13 cellular contexts compared by ENCODE assay signal in genomic region chr10:6665847-6666246, GRCh38.
DNase-seq lines count a peak whose midpoint lies in the region; ATAC-seq, FAIRE-seq and TF ChIP-seq lines count a peak whose summit lies in the region.
"Had no signal": no experiment of that assay in that cellular context is flagged by ENCODE, and none has a peak within 500 bp of the region (broad histone marks: within the 10 kb centered on the region; RNA-seq: fewer than 3 reads in every experiment).

No MANE protein-coding gene starts in this region.

- intact Hi-C loops in activated naive CD4-positive, alpha-beta T cell treated with anti-CD3 and anti-CD28 coated beads for 36 hours (cut with micrococcal nuclease) = loop anchor here (2.0 to 5.0 kb wide), 3 partner anchors 65 to 464 kb away; partner anchors contain the start of gene PFKFB3
- intact Hi-C loops in left ventricle myocardium inferior (cut with micrococcal nuclease) = loop anchor here (5.0 to 10.0 kb wide), 2 partner anchors 84 to 749 kb away; partner anchors contain the start of genes PRKCQ and SFMBT2

- no peaks in the 10 kb centered on the region for H4K20me1 ChIP-seq in smooth muscle cell (ENCODE audit: low read depth)

- H3K4me1 ChIP-seq in smooth muscle cell (ENCODE audit: low read depth) (no peaks in the 10 kb centered on the region), left ventricle myocardium inferior (no peaks in the 10 kb centered on the region)
- H3K4me1 ChIP-seq: Caco-2, esophagus muscularis mucosa had no signal

- no peak overlapping the region for H2AFZ ChIP-seq in smooth muscle cell (ENCODE audit: low read depth)

- peak; percentile 5 for FAIRE-seq in GM12891 (lab: Jason Lieb, UNC)

- no peaks in the 10 kb centered on the region for H3K9me3 Mint-ChIP-seq in activated naive CD4-positive, alpha-beta T cell treated with anti-CD3 and anti-CD28 coated beads for 36 hours

- H3F3A ChIP-seq in smooth muscle cell (ENCODE audit: low read depth) = no peaks in the 10 kb centered on the region

- no peaks in the 10 kb centered on the region for H3K9me3 ChIP-seq in T-helper 17 cell (ENCODE audit: control insufficient read depth, low read length, poor library complexity, severe bottlenecking)
- no peaks in the 10 kb centered on the region for H3K9me3 ChIP-seq in smooth muscle cell (replicated peaks; ENCODE audit: low read depth)
- no peaks in the 10 kb centered on the region for H3K9me3 ChIP-seq in left ventricle myocardium inferior (replicated peaks)
- H3K9me3 ChIP-seq: esophagus muscularis mucosa, MG63 had no signal

- H3K27ac Mint-ChIP-seq in T-helper 17 cell = peak overlapping the region; percentile 69
- H3K27ac Mint-ChIP-seq in activated naive CD4-positive, alpha-beta T cell treated with anti-CD3 and anti-CD28 coated beads for 36 hours = peak overlapping the region; percentile 46

- no peak for DNase-seq in GM12891 (ENCODE audit: insufficient read length, low spot score)
- peak in 1 of 3 donors; percentile 18 for DNase-seq in T-helper 17 cell
- peak; percentile 61 for DNase-seq in activated naive CD4-positive, alpha-beta T cell treated with anti-CD3 and anti-CD28 coated beads for 36 hours
- peak; percentile 5 for DNase-seq in stimulated activated CD4-positive, alpha-beta T cell treated with anti-CD3 and anti-CD28 coated beads, Interleukin-2, amount 100 ng/mL, for 4 hours (ENCODE audit: low read depth)
- no peak for DNase-seq in smooth muscle cell (lab: John Stamatoyannopoulos, UW; ENCODE audit: unreplicated experiment)
- no peak for DNase-seq in HCEC 1CT
- no peak for DNase-seq in left ventricle myocardium inferior
- DNase-seq: Caco-2, MG63, NCI-H510A treated with DMSO at 0.1 percent for 48 hours, SHP77 had no signal

- no peak for TF ChIP-seq CTCF in smooth muscle cell (IDR thresholded peaks at IDR 0.05; ENCODE audit: borderline replicate concordance, insufficient read depth, poor library complexity, severe bottlenecking)
- TF ChIP-seq CTCF in left ventricle myocardium inferior (IDR thresholded peaks at IDR 0.05; ENCODE audit: borderline replicate concordance) = no peak

- peaks cover 18% of the 10 kb centered on the region for H3K4me1 Mint-ChIP-seq in T-helper 17 cell
- H3K4me1 Mint-ChIP-seq in activated naive CD4-positive, alpha-beta T cell treated with anti-CD3 and anti-CD28 coated beads for 36 hours (ENCODE audit: low read depth) = peaks cover 14% of the 10 kb centered on the region

- H3K36me3 Mint-ChIP-seq in T-helper 17 cell (ENCODE audit: low read depth) = no peaks in the 10 kb centered on the region
- no peaks in the 10 kb centered on the region for H3K36me3 Mint-ChIP-seq in activated naive CD4-positive, alpha-beta T cell treated with anti-CD3 and anti-CD28 coated beads for 36 hours (ENCODE audit: low read depth)

- CTCF ChIA-PET in activated naive CD4-positive, alpha-beta T cell treated with anti-CD3 and anti-CD28 coated beads for 36 hours (lab: Charles Lee) = interaction anchor here (0.8 to 2.6 kb wide), 10 partner anchors 17 to 259 kb away, joined by 3 to 18 read pairs (median 4); partner anchors contain the start of gene PRKCQ

- no peak overlapping the region for H3K4me2 ChIP-seq in smooth muscle cell

- H3K9ac ChIP-seq in smooth muscle cell (ENCODE audit: low read depth) = no peak overlapping the region

- H3K27ac ChIP-seq in smooth muscle cell (ENCODE audit: low read depth) (no peak overlapping the region), left ventricle myocardium inferior (replicated peaks) (no peak overlapping the region)
- H3K27ac ChIP-seq: esophagus muscularis mucosa had no signal

- TF ChIP-seq POLR2A in GM12891 (IDR thresholded peaks at IDR 0.05; ENCODE audit: low read depth, low read length) = no peak

- H3K36me3 ChIP-seq in smooth muscle cell (ENCODE audit: low read depth) (no peaks in the 10 kb centered on the region), left ventricle myocardium inferior (no peaks in the 10 kb centered on the region)
- H3K36me3 ChIP-seq: esophagus muscularis mucosa, MG63 had no signal

- H3K79me2 ChIP-seq in smooth muscle cell (ENCODE audit: low read depth) = no peaks in the 10 kb centered on the region

- peak overlapping the region; percentile 87 for H3K4me3 Mint-ChIP-seq in T-helper 17 cell
- no peak overlapping the region for H3K4me3 Mint-ChIP-seq in activated naive CD4-positive, alpha-beta T cell treated with anti-CD3 and anti-CD28 coated beads for 36 hours

- peak; percentile 98 for ATAC-seq in T-helper 17 cell
- ATAC-seq in GM21576 (IDR thresholded peaks at IDR 0.05; ENCODE audit: unreplicated experiment) = no peak

- H3K27me3 Mint-ChIP-seq in T-helper 17 cell = no peaks in the 10 kb centered on the region
- no peaks in the 10 kb centered on the region for H3K27me3 Mint-ChIP-seq in activated naive CD4-positive, alpha-beta T cell treated with anti-CD3 and anti-CD28 coated beads for 36 hours (ENCODE audit: low read depth)

- H3K4me3 ChIP-seq in smooth muscle cell = no peak overlapping the region
- H3K4me3 ChIP-seq in left ventricle myocardium inferior = no peak overlapping the region
- H3K4me3 ChIP-seq: esophagus muscularis mucosa, MG63 had no signal

- no peaks in the 10 kb centered on the region for H3K27me3 ChIP-seq in smooth muscle cell (ENCODE audit: low read depth)
- peaks cover 38% of the 10 kb centered on the region for H3K27me3 ChIP-seq in left ventricle myocardium inferior (ENCODE audit: low read depth)

- 79% methylated on average over 6 of the region's 6 CpGs for WGBS in smooth muscle cell (ENCODE audit: low lambda C conversion rate)

TF ChIP-seq in GM12891, 5 proteins besides CTCF, POLR2A, EP300 and RAD21:
- TF ChIP-seq POLR2AphosphoS5 (IDR thresholded peaks at IDR 0.05; ENCODE audit: low read depth, low read length) (no peak), PAX5 (IDR thresholded peaks at IDR 0.05; ENCODE audit: insufficient read depth, low read length, severe bottlenecking) (no peak), TAF1 (IDR thresholded peaks at IDR 0.05; ENCODE audit: low read depth, low read length) (no peak), POU2F2 (IDR thresholded peaks at IDR 0.05; ENCODE audit: low read depth, low read length) (no peak), SPI1 (IDR thresholded peaks at IDR 0.05; ENCODE audit: low read depth, low read length) (no peak)

Comparison
In these comparisons a context has a peak if more than half of its experiments do, and no peak if none do; other contexts are left out.
1. DNase-seq: peak in activated naive CD4-positive, alpha-beta T cell treated with anti-CD3 and anti-CD28 coated beads for 36 hours (single experiment) and stimulated activated CD4-positive, alpha-beta T cell treated with anti-CD3 and anti-CD28 coated beads, Interleukin-2, amount 100 ng/mL, for 4 hours (single experiment); none in GM12891 (single experiment), smooth muscle cell (single experiment), HCEC 1CT (single experiment) and left ventricle myocardium inferior (single experiment).